1 cellular context compared by ENCODE assay signal in the genomic region with DNA sequence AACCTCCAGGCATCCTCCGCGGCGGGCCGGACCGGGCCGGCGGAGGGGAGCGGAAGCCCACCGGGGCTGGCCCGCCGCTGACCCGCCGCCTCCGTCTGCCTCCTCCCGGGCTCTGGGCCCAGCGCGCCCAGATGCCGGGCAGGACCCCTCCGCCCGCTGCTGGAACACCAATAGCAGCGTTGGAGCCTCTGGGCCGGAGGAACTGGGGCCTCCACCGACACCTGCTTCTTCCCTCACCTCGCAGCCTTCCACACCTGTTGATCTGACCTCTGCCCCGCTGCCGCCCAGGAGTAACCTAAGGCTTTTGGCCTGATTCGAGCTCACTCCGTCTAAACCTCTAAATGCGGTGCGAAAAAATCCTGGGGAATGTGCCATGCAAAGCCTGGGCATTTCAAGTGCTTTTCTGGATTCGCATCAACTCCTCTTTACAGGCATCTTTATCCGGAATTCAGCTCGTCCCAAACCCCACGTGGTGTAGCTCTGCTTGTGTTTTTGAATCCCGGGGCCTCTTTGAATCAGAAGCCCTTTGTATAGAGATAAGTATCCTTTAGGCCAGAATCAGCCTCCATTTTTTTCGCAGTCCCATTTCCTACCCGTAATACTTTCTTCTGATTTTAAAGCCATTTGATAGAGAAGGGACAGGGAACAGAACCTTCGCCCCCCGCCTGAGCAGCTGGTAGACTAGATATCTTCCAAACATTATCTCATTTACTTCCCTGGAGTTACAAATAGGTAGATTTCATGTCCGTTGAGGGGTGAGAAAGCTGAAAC.
TF ChIP-seq lines count a peak whose summit lies in the region.

No MANE protein-coding gene starts in this region.

TF ChIP-seq in HepG2, 621 proteins besides CTCF, POLR2A, EP300 and RAD21 (continued from another document and continues in another):
- TF ChIP-seq, protein P1, sequence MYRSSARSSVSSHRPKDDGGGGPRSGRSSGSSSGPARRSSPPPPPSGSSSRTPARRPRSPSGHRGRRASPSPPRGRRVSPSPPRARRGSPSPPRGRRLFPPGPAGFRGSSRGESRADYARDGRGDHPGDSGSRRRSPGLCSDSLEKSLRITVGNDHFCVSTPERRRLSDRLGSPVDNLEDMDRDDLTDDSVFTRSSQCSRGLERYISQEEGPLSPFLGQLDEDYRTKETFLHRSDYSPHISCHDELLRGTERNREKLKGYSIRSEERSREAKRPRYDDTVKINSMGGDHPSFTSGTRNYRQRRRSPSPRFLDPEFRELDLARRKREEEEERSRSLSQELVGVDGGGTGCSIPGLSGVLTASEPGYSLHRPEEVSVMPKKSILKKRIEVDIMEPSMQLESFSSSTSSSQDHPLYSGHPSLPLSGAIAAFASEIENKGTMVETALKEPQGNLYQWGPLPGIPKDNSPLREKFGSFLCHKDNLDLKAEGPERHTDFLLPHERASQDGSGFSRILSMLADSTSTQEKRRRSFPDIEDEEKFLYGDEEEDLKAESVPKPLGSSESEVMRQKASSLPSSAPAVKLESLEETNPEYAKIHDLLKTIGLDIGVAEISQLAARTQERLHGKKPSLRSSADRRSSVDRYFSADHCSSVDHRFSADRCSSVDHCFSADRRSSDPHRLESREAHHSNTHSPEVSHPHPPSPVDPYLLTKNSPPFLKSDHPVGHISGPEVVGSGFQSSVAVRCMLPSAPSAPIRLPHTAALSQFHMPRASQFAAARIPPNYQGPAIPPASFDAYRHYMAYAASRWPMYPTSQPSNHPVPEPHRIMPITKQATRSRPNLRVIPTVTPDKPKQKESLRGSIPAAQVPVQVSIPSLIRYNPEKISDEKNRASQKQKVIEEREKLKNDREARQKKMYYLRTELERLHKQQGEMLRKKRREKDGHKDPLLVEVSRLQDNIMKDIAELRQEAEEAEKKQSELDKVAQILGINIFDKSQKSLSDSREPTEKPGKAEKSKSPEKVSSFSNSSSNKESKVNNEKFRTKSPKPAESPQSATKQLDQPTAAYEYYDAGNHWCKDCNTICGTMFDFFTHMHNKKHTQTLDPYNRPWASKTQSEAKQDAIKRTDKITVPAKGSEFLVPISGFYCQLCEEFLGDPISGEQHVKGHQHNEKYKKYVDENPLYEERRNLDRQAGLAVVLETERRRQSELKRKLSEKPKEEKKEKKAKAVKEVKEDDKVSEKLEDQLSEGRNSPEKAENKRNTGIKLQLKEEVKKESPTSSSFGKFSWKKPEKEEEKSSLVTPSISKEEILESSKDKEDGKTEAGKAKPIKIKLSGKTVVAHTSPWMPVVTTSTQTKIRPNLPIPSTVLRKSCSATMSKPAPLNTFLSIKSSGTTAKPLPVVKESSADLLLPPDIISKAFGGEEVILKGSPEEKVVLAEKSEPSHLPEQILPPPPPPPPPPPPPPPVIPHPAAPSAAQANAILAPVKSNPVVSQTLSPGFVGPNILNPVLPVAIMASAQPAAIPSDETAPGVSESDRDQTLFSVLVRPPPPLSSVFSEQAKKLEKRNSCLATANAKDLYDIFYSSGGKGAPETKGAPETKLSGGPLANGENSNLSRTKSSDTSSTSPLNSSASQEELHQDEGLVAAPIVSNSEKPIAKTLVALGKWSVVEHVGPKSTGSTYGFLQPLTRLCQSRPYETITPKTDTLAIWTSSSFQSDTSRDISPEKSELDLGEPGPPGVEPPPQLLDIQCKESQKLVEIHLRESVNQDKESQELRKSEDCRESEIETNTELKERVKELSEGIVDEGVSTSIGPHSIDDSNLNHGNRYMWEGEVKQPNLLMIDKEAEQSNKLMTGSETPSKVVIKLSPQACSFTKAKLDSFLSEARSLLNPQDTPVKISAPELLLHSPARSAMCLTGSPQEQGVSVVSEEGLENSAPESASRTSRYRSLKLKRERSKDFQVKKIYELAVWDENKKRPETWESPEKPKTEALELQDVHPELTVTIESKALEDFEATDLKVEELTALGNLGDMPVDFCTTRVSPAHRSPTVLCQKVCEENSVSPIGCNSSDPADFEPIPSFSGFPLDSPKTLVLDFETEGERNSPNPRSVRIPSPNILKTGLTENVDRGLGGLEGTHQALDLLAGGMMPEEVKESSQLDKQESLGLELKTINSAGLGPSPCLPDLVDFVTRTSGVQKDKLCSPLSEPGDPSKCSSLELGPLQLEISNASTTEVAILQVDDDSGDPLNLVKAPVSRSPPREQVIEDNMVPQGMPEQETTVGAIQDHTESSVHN (CRISPR knock-in tag; IDR thresholded peaks at IDR 0.05): no peak
- TF ChIP-seq, protein P2, sequence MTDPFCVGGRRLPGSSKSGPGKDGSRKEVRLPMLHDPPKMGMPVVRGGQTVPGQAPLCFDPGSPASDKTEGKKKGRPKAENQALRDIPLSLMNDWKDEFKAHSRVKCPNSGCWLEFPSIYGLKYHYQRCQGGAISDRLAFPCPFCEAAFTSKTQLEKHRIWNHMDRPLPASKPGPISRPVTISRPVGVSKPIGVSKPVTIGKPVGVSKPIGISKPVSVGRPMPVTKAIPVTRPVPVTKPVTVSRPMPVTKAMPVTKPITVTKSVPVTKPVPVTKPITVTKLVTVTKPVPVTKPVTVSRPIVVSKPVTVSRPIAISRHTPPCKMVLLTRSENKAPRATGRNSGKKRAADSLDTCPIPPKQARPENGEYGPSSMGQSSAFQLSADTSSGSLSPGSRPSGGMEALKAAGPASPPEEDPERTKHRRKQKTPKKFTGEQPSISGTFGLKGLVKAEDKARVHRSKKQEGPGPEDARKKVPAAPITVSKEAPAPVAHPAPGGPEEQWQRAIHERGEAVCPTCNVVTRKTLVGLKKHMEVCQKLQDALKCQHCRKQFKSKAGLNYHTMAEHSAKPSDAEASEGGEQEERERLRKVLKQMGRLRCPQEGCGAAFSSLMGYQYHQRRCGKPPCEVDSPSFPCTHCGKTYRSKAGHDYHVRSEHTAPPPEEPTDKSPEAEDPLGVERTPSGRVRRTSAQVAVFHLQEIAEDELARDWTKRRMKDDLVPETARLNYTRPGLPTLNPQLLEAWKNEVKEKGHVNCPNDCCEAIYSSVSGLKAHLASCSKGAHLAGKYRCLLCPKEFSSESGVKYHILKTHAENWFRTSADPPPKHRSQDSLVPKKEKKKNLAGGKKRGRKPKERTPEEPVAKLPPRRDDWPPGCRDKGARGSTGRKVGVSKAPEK (CRISPR knock-in tag; IDR thresholded peaks at IDR 0.05; ENCODE audit: borderline replicate concordance): no peak
- TF ChIP-seq ZNF546 (CRISPR knock-in tag; conservative IDR thresholded peaks at IDR 0.05) (no peak; the same call in 1 of the 2 replicates), POLR2AphosphoS5 (IDR thresholded peaks at IDR 0.05; ENCODE audit: low read depth, low read length) (no peak; the same call in 1 of the 2 replicates), ZNF558 (CRISPR knock-in tag; IDR thresholded peaks at IDR 0.05; ENCODE audit: borderline replicate concordance) (no peak), ADNP (CRISPR knock-in tag; IDR thresholded peaks at IDR 0.05) (no peak), GPN1 (CRISPR knock-in tag; IDR thresholded peaks at IDR 0.05; ENCODE audit: borderline replicate concordance) (no peak), PHF8 (CRISPR knock-in tag; IDR thresholded peaks at IDR 0.05) (no peak; the same call in 1 of the 2 replicates), BCL6 (CRISPR knock-in tag; IDR thresholded peaks at IDR 0.05) (no peak), SIX4 (CRISPR knock-in tag; IDR thresholded peaks at IDR 0.05) (no peak), FIP1L1 (IDR thresholded peaks at IDR 0.05; ENCODE audit: borderline replicate concordance, insufficient read depth, low read depth, low read length) (no peak), ZNF337 (CRISPR knock-in tag; IDR thresholded peaks at IDR 0.05; ENCODE audit: borderline replicate concordance, low read depth) (no peak), NR2F1 (CRISPR knock-in tag; IDR thresholded peaks at IDR 0.05) (no peak; a peak in 2 of 4 replicates), CREB1 (IDR thresholded peaks at IDR 0.05) (no peak), CREB1 (CRISPR knock-in tag; IDR thresholded peaks at IDR 0.05) (no peak), ELF1 (CRISPR knock-in tag; IDR thresholded peaks at IDR 0.05) (no peak), SRSF4 (IDR thresholded peaks at IDR 0.05; ENCODE audit: low read depth, low read length, poor library complexity, severe bottlenecking) (no peak), THYN1 (CRISPR knock-in tag; IDR thresholded peaks at IDR 0.05; ENCODE audit: borderline replicate concordance, low read depth) (no peak), ZNF256 (CRISPR knock-in tag; conservative IDR thresholded peaks at IDR 0.05) (0 out of 2 replicates have a peak, but pooled peaks have one; percentile 22), ZNF780A (CRISPR knock-in tag; IDR thresholded peaks at IDR 0.05) (no peak), HDAC1 (CRISPR knock-in tag; IDR thresholded peaks at IDR 0.05) (no peak), EHMT2 (IDR thresholded peaks at IDR 0.05; ENCODE audit: borderline replicate concordance, low read depth, low read length) (no peak), HDAC2 (CRISPR knock-in tag; IDR thresholded peaks at IDR 0.05) (no peak)
- TF ChIP-seq, protein P3, sequence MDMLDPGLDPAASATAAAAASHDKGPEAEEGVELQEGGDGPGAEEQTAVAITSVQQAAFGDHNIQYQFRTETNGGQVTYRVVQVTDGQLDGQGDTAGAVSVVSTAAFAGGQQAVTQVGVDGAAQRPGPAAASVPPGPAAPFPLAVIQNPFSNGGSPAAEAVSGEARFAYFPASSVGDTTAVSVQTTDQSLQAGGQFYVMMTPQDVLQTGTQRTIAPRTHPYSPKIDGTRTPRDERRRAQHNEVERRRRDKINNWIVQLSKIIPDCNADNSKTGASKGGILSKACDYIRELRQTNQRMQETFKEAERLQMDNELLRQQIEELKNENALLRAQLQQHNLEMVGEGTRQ (IDR thresholded peaks at IDR 0.05; ENCODE audit: low read depth, low read length): no peak
- TF ChIP-seq, protein P3 (CRISPR knock-in tag; IDR thresholded peaks at IDR 0.05; ENCODE audit: borderline replicate concordance): 0 out of 2 replicates have a peak, but pooled peaks have one; percentile 38
- TF ChIP-seq, protein P4, sequence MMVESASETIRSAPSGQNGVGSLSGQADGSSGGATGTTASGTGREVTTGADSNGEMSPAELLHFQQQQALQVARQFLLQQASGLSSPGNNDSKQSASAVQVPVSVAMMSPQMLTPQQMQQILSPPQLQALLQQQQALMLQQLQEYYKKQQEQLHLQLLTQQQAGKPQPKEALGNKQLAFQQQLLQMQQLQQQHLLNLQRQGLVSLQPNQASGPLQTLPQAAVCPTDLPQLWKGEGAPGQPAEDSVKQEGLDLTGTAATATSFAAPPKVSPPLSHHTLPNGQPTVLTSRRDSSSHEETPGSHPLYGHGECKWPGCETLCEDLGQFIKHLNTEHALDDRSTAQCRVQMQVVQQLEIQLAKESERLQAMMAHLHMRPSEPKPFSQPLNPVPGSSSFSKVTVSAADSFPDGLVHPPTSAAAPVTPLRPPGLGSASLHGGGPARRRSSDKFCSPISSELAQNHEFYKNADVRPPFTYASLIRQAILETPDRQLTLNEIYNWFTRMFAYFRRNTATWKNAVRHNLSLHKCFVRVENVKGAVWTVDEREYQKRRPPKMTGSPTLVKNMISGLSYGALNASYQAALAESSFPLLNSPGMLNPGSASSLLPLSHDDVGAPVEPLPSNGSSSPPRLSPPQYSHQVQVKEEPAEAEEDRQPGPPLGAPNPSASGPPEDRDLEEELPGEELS (CRISPR knock-in tag; IDR thresholded peaks at IDR 0.05): no peak
- TF ChIP-seq, protein P5, sequence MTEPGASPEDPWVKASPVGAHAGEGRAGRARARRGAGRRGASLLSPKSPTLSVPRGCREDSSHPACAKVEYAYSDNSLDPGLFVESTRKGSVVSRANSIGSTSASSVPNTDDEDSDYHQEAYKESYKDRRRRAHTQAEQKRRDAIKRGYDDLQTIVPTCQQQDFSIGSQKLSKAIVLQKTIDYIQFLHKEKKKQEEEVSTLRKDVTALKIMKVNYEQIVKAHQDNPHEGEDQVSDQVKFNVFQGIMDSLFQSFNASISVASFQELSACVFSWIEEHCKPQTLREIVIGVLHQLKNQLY (CRISPR knock-in tag; IDR thresholded peaks at IDR 0.05): no peak
- TF ChIP-seq, protein P6, sequence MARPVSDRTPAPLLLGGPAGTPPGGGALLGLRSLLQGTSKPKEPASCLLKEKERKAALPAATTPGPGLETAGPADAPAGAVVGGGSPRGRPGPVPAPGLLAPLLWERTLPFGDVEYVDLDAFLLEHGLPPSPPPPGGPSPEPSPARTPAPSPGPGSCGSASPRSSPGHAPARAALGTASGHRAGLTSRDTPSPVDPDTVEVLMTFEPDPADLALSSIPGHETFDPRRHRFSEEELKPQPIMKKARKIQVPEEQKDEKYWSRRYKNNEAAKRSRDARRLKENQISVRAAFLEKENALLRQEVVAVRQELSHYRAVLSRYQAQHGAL (CRISPR knock-in tag; IDR thresholded peaks at IDR 0.05; ENCODE audit: not compliant biosample characterization): no peak
- TF ChIP-seq, protein P7, sequence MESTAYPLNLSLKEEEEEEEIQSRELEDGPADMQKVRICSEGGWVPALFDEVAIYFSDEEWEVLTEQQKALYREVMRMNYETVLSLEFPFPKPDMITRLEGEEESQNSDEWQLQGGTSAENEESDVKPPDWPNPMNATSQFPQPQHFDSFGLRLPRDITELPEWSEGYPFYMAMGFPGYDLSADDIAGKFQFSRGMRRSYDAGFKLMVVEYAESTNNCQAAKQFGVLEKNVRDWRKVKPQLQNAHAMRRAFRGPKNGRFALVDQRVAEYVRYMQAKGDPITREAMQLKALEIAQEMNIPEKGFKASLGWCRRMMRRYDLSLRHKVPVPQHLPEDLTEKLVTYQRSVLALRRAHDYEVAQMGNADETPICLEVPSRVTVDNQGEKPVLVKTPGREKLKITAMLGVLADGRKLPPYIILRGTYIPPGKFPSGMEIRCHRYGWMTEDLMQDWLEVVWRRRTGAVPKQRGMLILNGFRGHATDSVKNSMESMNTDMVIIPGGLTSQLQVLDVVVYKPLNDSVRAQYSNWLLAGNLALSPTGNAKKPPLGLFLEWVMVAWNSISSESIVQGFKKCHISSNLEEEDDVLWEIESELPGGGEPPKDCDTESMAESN (CRISPR knock-in tag; conservative IDR thresholded peaks at IDR 0.05): no peak
- TF ChIP-seq, protein P8, sequence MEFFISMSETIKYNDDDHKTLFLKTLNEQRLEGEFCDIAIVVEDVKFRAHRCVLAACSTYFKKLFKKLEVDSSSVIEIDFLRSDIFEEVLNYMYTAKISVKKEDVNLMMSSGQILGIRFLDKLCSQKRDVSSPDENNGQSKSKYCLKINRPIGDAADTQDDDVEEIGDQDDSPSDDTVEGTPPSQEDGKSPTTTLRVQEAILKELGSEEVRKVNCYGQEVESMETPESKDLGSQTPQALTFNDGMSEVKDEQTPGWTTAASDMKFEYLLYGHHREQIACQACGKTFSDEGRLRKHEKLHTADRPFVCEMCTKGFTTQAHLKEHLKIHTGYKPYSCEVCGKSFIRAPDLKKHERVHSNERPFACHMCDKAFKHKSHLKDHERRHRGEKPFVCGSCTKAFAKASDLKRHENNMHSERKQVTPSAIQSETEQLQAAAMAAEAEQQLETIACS (CRISPR knock-in tag; IDR thresholded peaks at IDR 0.05): no peak
- TF ChIP-seq, protein P9, sequence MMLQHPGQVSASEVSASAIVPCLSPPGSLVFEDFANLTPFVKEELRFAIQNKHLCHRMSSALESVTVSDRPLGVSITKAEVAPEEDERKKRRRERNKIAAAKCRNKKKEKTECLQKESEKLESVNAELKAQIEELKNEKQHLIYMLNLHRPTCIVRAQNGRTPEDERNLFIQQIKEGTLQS (CRISPR knock-in tag; IDR thresholded peaks at IDR 0.05): no peak
- TF ChIP-seq, protein P10, sequence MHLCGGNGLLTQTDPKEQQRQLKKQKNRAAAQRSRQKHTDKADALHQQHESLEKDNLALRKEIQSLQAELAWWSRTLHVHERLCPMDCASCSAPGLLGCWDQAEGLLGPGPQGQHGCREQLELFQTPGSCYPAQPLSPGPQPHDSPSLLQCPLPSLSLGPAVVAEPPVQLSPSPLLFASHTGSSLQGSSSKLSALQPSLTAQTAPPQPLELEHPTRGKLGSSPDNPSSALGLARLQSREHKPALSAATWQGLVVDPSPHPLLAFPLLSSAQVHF (CRISPR knock-in tag; IDR thresholded peaks at IDR 0.05): no peak
